In the genomic region with DNA sequence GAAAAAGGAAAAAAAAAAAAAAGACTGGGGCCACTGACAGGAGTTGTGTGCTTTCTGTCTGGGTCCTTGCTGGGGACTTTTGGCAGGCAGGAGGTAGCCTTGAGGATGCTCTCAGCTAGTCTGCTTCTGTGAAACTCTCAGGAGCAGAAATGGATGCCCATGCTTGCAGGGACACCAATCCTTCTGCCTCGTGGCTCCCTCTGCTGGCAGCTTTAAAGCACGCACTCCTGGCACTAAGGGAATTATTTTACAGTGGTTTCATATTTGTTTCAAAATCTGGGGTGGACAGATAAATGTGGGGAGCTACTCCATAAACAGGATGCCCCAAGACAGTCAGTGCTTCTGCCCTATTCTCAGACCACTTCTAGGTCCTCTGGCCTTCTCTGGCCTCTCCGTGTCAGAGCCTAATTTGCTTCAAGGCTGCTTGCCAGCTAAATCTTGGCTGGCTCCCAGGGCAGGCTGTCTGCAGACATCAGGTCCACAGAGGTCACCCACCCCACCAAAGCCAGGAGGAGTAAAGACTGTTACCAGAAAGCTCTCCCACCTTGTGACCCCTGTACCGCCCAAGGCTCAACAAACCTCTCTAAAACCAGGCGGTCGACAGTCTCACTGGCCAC, we compare ENCODE assay signal across 1 cellular context.
TF ChIP-seq lines count a peak whose summit lies in the region.

No MANE protein-coding gene starts in this region.

TF ChIP-seq in SK-N-SH treated with all-trans-retinoic acid at 6 μM for 48 hours, 23 proteins besides CTCF, POLR2A, EP300 and RAD21 (continued from another document):
- TF ChIP-seq RARB (CRISPR knock-in tag; IDR thresholded peaks at IDR 0.05) (no peak), ZFP30 (CRISPR knock-in tag; IDR thresholded peaks at IDR 0.05) (no peak), ZC3H10 (CRISPR knock-in tag; IDR thresholded peaks at IDR 0.05) (no peak), CSDC2 (CRISPR knock-in tag; IDR thresholded peaks at IDR 0.05) (no peak), ARNTL (CRISPR knock-in tag; IDR thresholded peaks at IDR 0.05; ENCODE audit: borderline replicate concordance, low read depth) (no peak), TOX (CRISPR knock-in tag; IDR thresholded peaks at IDR 0.05; ENCODE audit: borderline replicate concordance) (no peak), ZFP3 (CRISPR knock-in tag; IDR thresholded peaks at IDR 0.05) (no peak), OSR1 (CRISPR knock-in tag; IDR thresholded peaks at IDR 0.05) (no peak), PPARA (CRISPR knock-in tag; IDR thresholded peaks at IDR 0.05; ENCODE audit: borderline replicate concordance) (no peak), ZNF8 (CRISPR knock-in tag; IDR thresholded peaks at IDR 0.05) (no peak), ISL1 (CRISPR knock-in tag; IDR thresholded peaks at IDR 0.05) (no peak), GLIS3 (CRISPR knock-in tag; IDR thresholded peaks at IDR 0.05) (no peak), ZNF565 (CRISPR knock-in tag; conservative IDR thresholded peaks at IDR 0.05; ENCODE audit: low read depth) (no peak)
- TF ChIP-seq, protein P1, sequence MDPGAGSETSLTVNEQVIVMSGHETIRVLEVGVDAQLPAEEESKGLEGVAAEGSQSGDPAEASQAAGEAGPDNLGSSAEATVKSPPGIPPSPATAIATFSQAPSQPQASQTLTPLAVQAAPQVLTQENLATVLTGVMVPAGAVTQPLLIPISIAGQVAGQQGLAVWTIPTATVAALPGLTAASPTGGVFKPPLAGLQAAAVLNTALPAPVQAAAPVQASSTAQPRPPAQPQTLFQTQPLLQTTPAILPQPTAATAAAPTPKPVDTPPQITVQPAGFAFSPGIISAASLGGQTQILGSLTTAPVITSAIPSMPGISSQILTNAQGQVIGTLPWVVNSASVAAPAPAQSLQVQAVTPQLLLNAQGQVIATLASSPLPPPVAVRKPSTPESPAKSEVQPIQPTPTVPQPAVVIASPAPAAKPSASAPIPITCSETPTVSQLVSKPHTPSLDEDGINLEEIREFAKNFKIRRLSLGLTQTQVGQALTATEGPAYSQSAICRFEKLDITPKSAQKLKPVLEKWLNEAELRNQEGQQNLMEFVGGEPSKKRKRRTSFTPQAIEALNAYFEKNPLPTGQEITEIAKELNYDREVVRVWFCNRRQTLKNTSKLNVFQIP (CRISPR knock-in tag; IDR thresholded peaks at IDR 0.05; ENCODE audit: borderline replicate concordance, low read depth): no peak
- TF ChIP-seq, protein P2, sequence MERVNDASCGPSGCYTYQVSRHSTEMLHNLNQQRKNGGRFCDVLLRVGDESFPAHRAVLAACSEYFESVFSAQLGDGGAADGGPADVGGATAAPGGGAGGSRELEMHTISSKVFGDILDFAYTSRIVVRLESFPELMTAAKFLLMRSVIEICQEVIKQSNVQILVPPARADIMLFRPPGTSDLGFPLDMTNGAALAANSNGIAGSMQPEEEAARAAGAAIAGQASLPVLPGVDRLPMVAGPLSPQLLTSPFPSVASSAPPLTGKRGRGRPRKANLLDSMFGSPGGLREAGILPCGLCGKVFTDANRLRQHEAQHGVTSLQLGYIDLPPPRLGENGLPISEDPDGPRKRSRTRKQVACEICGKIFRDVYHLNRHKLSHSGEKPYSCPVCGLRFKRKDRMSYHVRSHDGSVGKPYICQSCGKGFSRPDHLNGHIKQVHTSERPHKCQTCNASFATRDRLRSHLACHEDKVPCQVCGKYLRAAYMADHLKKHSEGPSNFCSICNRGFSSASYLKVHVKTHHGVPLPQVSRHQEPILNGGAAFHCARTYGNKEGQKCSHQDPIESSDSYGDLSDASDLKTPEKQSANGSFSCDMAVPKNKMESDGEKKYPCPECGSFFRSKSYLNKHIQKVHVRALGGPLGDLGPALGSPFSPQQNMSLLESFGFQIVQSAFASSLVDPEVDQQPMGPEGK (CRISPR knock-in tag; IDR thresholded peaks at IDR 0.05; ENCODE audit: borderline replicate concordance): no peak
- TF ChIP-seq, protein P3, sequence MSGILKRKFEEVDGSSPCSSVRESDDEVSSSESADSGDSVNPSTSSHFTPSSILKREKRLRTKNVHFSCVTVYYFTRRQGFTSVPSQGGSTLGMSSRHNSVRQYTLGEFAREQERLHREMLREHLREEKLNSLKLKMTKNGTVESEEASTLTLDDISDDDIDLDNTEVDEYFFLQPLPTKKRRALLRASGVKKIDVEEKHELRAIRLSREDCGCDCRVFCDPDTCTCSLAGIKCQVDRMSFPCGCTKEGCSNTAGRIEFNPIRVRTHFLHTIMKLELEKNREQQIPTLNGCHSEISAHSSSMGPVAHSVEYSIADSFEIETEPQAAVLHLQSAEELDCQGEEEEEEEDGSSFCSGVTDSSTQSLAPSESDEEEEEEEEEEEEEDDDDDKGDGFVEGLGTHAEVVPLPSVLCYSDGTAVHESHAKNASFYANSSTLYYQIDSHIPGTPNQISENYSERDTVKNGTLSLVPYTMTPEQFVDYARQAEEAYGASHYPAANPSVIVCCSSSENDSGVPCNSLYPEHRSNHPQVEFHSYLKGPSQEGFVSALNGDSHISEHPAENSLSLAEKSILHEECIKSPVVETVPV (CRISPR knock-in tag; IDR thresholded peaks at IDR 0.05): no peak
- TF ChIP-seq, protein P4, sequence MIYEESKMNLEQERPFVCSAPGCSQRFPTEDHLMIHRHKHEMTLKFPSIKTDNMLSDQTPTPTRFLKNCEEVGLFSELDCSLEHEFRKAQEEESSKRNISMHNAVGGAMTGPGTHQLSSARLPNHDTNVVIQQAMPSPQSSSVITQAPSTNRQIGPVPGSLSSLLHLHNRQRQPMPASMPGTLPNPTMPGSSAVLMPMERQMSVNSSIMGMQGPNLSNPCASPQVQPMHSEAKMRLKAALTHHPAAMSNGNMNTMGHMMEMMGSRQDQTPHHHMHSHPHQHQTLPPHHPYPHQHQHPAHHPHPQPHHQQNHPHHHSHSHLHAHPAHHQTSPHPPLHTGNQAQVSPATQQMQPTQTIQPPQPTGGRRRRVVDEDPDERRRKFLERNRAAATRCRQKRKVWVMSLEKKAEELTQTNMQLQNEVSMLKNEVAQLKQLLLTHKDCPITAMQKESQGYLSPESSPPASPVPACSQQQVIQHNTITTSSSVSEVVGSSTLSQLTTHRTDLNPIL (CRISPR knock-in tag; IDR thresholded peaks at IDR 0.05; ENCODE audit: low read depth): no peak
